In the genomic region with DNA sequence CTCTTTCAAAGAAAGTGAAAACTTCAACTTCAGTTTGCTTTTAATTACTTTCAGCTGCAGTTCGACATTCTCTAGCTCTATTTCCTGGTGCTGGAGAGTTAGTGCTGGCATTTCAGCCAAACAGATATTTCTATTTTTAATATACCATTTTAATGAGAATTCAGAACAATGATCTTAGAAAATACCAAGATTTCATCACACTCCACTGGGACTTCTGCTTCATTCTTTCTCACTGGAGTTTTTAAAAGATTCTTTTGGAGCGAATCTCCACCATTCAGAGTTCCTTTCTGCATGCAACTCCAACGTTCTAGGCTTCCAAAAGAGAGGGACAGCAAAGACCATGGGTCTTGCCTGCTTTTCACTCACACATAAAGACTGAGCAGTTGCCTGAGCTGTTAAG, we compare ENCODE assay signal across 12 cellular contexts.
DNase-seq lines count a peak whose midpoint lies in the region; ATAC-seq and TF ChIP-seq lines count a peak whose summit lies in the region.
"Had no signal": no experiment of that assay in that cellular context is flagged by ENCODE, and none has a peak within 500 bp of the region (broad histone marks: within the 10 kb centered on the region; RNA-seq: fewer than 3 reads in every experiment).

No MANE protein-coding gene starts in this region.

- WGBS in heart right ventricle, 2 donors, result 55 to 57% methylated on average over 3 of the region's 3 CpGs
- WGBS in endodermal cell (ENCODE audit: insufficient coverage in 1 of 2, insufficient read length in 1 of 2), 2 experiments, result 88 to 100% methylated on average over 2 to 3 of the region's 3 CpGs

- no peak overlapping the region for H3K4me3 ChIP-seq in heart right ventricle
- no peak overlapping the region for H3K4me3 ChIP-seq in uterus
- H3K4me3 ChIP-seq in endodermal cell (ENCODE audit: low read length), result no peak overlapping the region

- peaks cover 72% of the 10 kb centered on the region for H3K36me3 Mint-ChIP-seq in activated T-helper 2 cell treated with anti-CD3 and anti-CD28 coated beads, Interferon-gamma antibody, Interleukin-2, Interleukin-4, amounts not matched to agents 10 μg/mL and 5 μg/mL and 100 μg/mL, durations not matched to agents 14 hours and 24 hours and 36 hours (ENCODE audit: low read depth)
- H3K36me3 Mint-ChIP-seq in endodermal cell (ENCODE audit: low read depth), result peaks cover 52% of the 10 kb centered on the region

- H3K9me3 Mint-ChIP-seq in activated T-helper 2 cell treated with anti-CD3 and anti-CD28 coated beads, Interferon-gamma antibody, Interleukin-2, Interleukin-4, amounts not matched to agents 10 μg/mL and 5 μg/mL and 100 μg/mL, durations not matched to agents 14 hours and 24 hours and 36 hours, result peaks cover 24% of the 10 kb centered on the region
- H3K9me3 Mint-ChIP-seq in endodermal cell, result no peaks in the 10 kb centered on the region
- H3K9me3 Mint-ChIP-seq: CD4-positive, alpha-beta T cell had no signal

- DNase-seq in heart right ventricle (no peak), cardiac septum (ENCODE audit: low spot score) (no peak), iris pigment epithelial cell (ENCODE audit: low read depth) (peak; percentile 32), uterus (no peak), SW 1271 (lab: John Stamatoyannopoulos, UW) (no peak), endodermal cell (no peak)
- no peak for DNase-seq in activated T-helper 2 cell treated with anti-CD3 and anti-CD28 coated beads, Interferon-gamma antibody, Interleukin-2, Interleukin-4, amounts not matched to agents 10 μg/mL and 5 μg/mL and 100 μg/mL, durations not matched to agents 14 hours and 24 hours and 36 hours (ENCODE audit: low spot score)
- DNase-seq: activated CD8-positive, alpha-beta memory T cell treated with anti-CD3 and anti-CD28 coated beads for 24 hours; CD4-positive, alpha-beta T cell; central memory CD4-positive, alpha-beta T cell; NCI-H2029 had no signal

- H3K4me1 ChIP-seq in heart right ventricle (peaks cover 9 to 79% (median 55%) of the 10 kb centered on the region in 9 donors), uterus (peaks cover 14 to 24% of the 10 kb centered on the region in 2 donors), endodermal cell (ENCODE audit: control insufficient read depth, insufficient read depth, low read length) (no peaks in the 10 kb centered on the region)

- H3K9ac ChIP-seq in endodermal cell (ENCODE audit: extremely low read depth, low read length, poor library complexity, severe bottlenecking), result no peak overlapping the region

- H3K4me3 Mint-ChIP-seq in activated T-helper 2 cell treated with anti-CD3 and anti-CD28 coated beads, Interferon-gamma antibody, Interleukin-2, Interleukin-4, amounts not matched to agents 10 μg/mL and 5 μg/mL and 100 μg/mL, durations not matched to agents 14 hours and 24 hours and 36 hours (ENCODE audit: low read depth), result no peak overlapping the region
- H3K4me3 Mint-ChIP-seq in endodermal cell, result no peak overlapping the region
- H3K4me3 Mint-ChIP-seq: CD4-positive, alpha-beta T cell had no signal

- H3K27me3 ChIP-seq in heart right ventricle (no peaks in the 10 kb centered on the region), uterus (no peaks in the 10 kb centered on the region), endodermal cell (ENCODE audit: control insufficient read depth, insufficient read depth, low read length, poor library complexity, severe bottlenecking) (no peaks in the 10 kb centered on the region)

- H3K9me3 ChIP-seq in heart right ventricle, result no peaks in the 10 kb centered on the region
- H3K9me3 ChIP-seq in uterus, result no peaks in the 10 kb centered on the region
- H3K9me3 ChIP-seq in endodermal cell (ENCODE audit: control insufficient read depth, low read length), result no peaks in the 10 kb centered on the region

- no peaks in the 10 kb centered on the region for H3K27me3 Mint-ChIP-seq in activated T-helper 2 cell treated with anti-CD3 and anti-CD28 coated beads, Interferon-gamma antibody, Interleukin-2, Interleukin-4, amounts not matched to agents 10 μg/mL and 5 μg/mL and 100 μg/mL, durations not matched to agents 14 hours and 24 hours and 36 hours (ENCODE audit: low read depth)
- no peaks in the 10 kb centered on the region for H3K27me3 Mint-ChIP-seq in endodermal cell (ENCODE audit: insufficient read depth)
- H3K27me3 Mint-ChIP-seq: CD4-positive, alpha-beta T cell had no signal

- no peak for ATAC-seq in heart right ventricle
- ATAC-seq in HG02884 (IDR thresholded peaks at IDR 0.05; ENCODE audit: unreplicated experiment), result no peak

- intact Hi-C loops in heart right ventricle (cut with DNase I), result loop anchor here in 3 of 10 donors (5.0 to 10.0 kb wide), 3 partner anchors 55 to 92 kb away; a partner anchor contains a TSS
- intact Hi-C loops in cardiac septum (cut with DNase I), result loop anchor here (2.0 to 5.0 kb wide), 3 partner anchors 37 to 128 kb away; no protein-coding TSS in a partner anchor
- intact Hi-C loops in activated T-helper 2 cell treated with anti-CD3 and anti-CD28 coated beads, Interferon-gamma antibody, Interleukin-2, Interleukin-4, amounts not matched to agents 10 μg/mL and 5 μg/mL and 100 μg/mL, durations not matched to agents 14 hours and 24 hours and 36 hours (cut with micrococcal nuclease), result no loop called here
- intact Hi-C loops in uterus (cut with DNase I; ENCODE audit: low total_unique reads), result no loop called here

- H3K4me1 Mint-ChIP-seq in activated T-helper 2 cell treated with anti-CD3 and anti-CD28 coated beads, Interferon-gamma antibody, Interleukin-2, Interleukin-4, amounts not matched to agents 10 μg/mL and 5 μg/mL and 100 μg/mL, durations not matched to agents 14 hours and 24 hours and 36 hours (ENCODE audit: low read depth), result peaks cover 74% of the 10 kb centered on the region
- H3K4me1 Mint-ChIP-seq in endodermal cell, result peaks cover 7% of the 10 kb centered on the region

- peak overlapping the region in 8 of 10 donors; percentile 35 to 88 (median 74) for H3K27ac ChIP-seq in heart right ventricle
- peak overlapping the region; percentile 84 to 95 for H3K27ac ChIP-seq in uterus
- no peak overlapping the region for H3K27ac ChIP-seq in endodermal cell (ENCODE audit: low read depth, low read length)

- no peaks in the 10 kb centered on the region for H3K36me3 ChIP-seq in heart right ventricle
- no peaks in the 10 kb centered on the region for H3K36me3 ChIP-seq in uterus
- no peaks in the 10 kb centered on the region for H3K36me3 ChIP-seq in endodermal cell (ENCODE audit: control insufficient read depth, insufficient read depth, low read length)

- TF ChIP-seq POLR2A in uterus (IDR thresholded peaks at IDR 0.05), result no peak

- TF ChIP-seq CTCF in heart right ventricle (IDR thresholded peaks at IDR 0.05) (no peak), uterus (IDR thresholded peaks at IDR 0.05) (no peak), endodermal cell (conservative IDR thresholded peaks at IDR 0.05) (no peak)

- H3K27ac Mint-ChIP-seq in activated T-helper 2 cell treated with anti-CD3 and anti-CD28 coated beads, Interferon-gamma antibody, Interleukin-2, Interleukin-4, amounts not matched to agents 10 μg/mL and 5 μg/mL and 100 μg/mL, durations not matched to agents 14 hours and 24 hours and 36 hours, result peak overlapping the region; percentile 98
- H3K27ac Mint-ChIP-seq in endodermal cell, result no peak overlapping the region
